In the genomic region with DNA sequence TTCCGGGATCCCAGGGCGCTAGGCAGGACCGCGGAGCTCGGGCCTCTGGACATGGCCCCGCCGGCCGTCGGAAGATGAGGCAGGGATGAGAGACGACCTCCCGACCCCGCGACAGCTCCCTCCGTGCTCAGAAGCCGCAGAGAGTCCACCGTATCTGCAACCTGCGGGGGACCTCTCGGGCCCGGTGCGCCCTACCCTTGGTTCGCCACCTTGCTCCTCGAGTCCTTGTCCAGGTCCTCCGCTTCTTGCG, we compare ENCODE assay signal across 8 cellular contexts. TPM values are rescaled to one million over a fixed set of nuclear protein-coding genes. Genes with fewer than 3 reads are reported as not detected.
DNase-seq lines count a peak whose midpoint lies in the region; ATAC-seq and TF ChIP-seq lines count a peak whose summit lies in the region.

No MANE protein-coding gene starts in this region.

- DNase-seq in DMS 273 (lab: John Stamatoyannopoulos, UW; ENCODE audit: unreplicated experiment): peak; percentile 59
- DNase-seq in DMS 273 treated with DMSO at 0.1 percent for 48 hours (lab: John Stamatoyannopoulos, UW): no peak
- no peak for DNase-seq in SK-N-MC (ENCODE audit: low read depth, low spot score)
- no peak for DNase-seq in fibroblast of the aortic adventitia (ENCODE audit: low read depth)
- DNase-seq in posterior vena cava (ENCODE audit: low spot score): peak; percentile 86
- DNase-seq in foreskin melanocyte: no peak
- no peak for DNase-seq in NCI-H1105 treated with DMSO at 0.1 percent for 48 hours (lab: John Stamatoyannopoulos, UW)

- H3K27ac ChIP-seq in SK-N-MC: 0 out of 2 replicates have a peak overlapping the region, but pooled peaks have one; percentile 48

- peaks cover 32% of the 10 kb centered on the region for H3K36me3 ChIP-seq in SK-N-MC (ENCODE audit: insufficient read depth, low read length)

- H3K9ac ChIP-seq in SK-N-MC (ENCODE audit: insufficient read length): peak overlapping the region; percentile 71

- no peak for TF ChIP-seq CTCF in fibroblast of the aortic adventitia (IDR thresholded peaks at IDR 0.05; ENCODE audit: insufficient read depth, low read length)

- H3K4me3 ChIP-seq in SK-N-MC (peak overlapping the region; percentile 87), fibroblast of the aortic adventitia (ENCODE audit: low read depth, low read length) (peak overlapping the region; percentile 83)

- intact Hi-C loops in posterior vena cava (cut with DNase I): no loop called here

- no peaks in the 10 kb centered on the region for H3K9me3 ChIP-seq in SK-N-MC (ENCODE audit: low read depth, low read length)

- ATAC-seq in HG02852 (IDR thresholded peaks at IDR 0.05; ENCODE audit: unreplicated experiment): peak; percentile 39

RNA-seq across cellular contexts. Expression of a gene that starts 0.3 kb away (rescaled TPM):
- total RNA-seq in fibroblast of the aortic adventitia (ENCODE audit: low replicate concordance) (4.8 and 5.6 TPM in 2 replicates), posterior vena cava (1 to 10 TPM; 7.2 to 9.2 TPM)

RNA-seq across cellular contexts. Expression of a gene that starts 0.4 kb away (rescaled TPM):
- total RNA-seq in fibroblast of the aortic adventitia (ENCODE audit: low replicate concordance) (5.8 and 6.9 TPM in 2 replicates), posterior vena cava (10 to 100 TPM in 1 of 2 donors, 1 to 10 TPM in 1; 8.2 to 11.2 TPM)

RNA-seq across cellular contexts. Expression of a gene that starts 6.4 kb away (rescaled TPM):
- total RNA-seq in fibroblast of the aortic adventitia (ENCODE audit: low replicate concordance) (0.63 and 0.74 TPM in 2 replicates), posterior vena cava (1 to 10 TPM in 1 of 2 donors, under 1 TPM in 1; 0.97 to 3.1 TPM)

RNA-seq across cellular contexts. Expression of a gene that starts 18.4 kb away (rescaled TPM):
- total RNA-seq in fibroblast of the aortic adventitia (ENCODE audit: low replicate concordance): 0.09 TPM in 1 of 2 replicates, not detected in the other
- 1 to 10 TPM in 1 of 2 donors, under 1 TPM in 1; 0.52 to 2.1 TPM for total RNA-seq in posterior vena cava

Comparison
In these comparisons a context has a peak if more than half of its experiments do, and no peak if none do; other contexts are left out.
1. DNase-seq: peak in DMS 273 (single experiment) and posterior vena cava (single experiment); none in DMS 273 treated with DMSO at 0.1 percent for 48 hours (single experiment), SK-N-MC (single experiment), fibroblast of the aortic adventitia (single experiment), foreskin melanocyte (single experiment) and NCI-H1105 treated with DMSO at 0.1 percent for 48 hours (single experiment).